ENCODE assay signal across 2 cellular contexts in the genomic region with DNA sequence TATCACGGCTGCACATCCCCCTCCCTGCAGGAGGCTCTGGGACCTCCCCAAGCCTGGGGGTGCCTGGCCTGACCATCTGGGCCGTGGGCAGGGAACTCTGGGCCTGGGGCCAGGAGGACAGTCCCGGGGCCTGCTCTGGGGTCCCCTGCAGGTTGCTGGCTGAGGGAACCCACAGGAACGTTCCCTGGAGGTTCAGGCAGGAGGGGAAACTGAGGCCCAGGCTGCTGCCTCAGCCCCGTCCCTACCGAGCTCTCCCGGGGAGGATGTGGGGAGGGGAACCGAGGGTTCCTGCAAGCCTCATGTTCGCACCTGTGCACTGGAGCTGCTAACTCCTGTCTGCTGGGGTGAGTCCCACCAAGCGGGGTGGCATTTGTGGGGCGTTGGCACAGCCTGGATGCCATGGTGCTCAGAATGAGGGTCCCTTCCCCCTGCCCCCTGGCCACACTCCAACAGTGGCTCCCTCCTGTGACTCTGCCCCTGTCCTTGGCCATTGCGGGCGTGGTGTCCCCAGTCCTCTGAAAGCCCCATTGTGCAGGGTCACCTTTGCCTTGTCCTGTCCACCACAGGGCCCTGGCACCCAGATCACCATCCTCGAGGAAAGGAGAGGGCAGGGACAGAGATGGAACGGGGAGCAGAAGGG.
TF ChIP-seq lines count a peak whose summit lies in the region.

No MANE protein-coding gene starts in this region.

TF ChIP-seq in SK-N-SH, 30 proteins besides CTCF, POLR2A, EP300 and RAD21:
- TF ChIP-seq, protein P1, sequence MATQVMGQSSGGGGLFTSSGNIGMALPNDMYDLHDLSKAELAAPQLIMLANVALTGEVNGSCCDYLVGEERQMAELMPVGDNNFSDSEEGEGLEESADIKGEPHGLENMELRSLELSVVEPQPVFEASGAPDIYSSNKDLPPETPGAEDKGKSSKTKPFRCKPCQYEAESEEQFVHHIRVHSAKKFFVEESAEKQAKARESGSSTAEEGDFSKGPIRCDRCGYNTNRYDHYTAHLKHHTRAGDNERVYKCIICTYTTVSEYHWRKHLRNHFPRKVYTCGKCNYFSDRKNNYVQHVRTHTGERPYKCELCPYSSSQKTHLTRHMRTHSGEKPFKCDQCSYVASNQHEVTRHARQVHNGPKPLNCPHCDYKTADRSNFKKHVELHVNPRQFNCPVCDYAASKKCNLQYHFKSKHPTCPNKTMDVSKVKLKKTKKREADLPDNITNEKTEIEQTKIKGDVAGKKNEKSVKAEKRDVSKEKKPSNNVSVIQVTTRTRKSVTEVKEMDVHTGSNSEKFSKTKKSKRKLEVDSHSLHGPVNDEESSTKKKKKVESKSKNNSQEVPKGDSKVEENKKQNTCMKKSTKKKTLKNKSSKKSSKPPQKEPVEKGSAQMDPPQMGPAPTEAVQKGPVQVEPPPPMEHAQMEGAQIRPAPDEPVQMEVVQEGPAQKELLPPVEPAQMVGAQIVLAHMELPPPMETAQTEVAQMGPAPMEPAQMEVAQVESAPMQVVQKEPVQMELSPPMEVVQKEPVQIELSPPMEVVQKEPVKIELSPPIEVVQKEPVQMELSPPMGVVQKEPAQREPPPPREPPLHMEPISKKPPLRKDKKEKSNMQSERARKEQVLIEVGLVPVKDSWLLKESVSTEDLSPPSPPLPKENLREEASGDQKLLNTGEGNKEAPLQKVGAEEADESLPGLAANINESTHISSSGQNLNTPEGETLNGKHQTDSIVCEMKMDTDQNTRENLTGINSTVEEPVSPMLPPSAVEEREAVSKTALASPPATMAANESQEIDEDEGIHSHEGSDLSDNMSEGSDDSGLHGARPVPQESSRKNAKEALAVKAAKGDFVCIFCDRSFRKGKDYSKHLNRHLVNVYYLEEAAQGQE (IDR thresholded peaks at IDR 0.05; ENCODE audit: low read depth, low read length), result no peak
- TF ChIP-seq, protein P2, sequence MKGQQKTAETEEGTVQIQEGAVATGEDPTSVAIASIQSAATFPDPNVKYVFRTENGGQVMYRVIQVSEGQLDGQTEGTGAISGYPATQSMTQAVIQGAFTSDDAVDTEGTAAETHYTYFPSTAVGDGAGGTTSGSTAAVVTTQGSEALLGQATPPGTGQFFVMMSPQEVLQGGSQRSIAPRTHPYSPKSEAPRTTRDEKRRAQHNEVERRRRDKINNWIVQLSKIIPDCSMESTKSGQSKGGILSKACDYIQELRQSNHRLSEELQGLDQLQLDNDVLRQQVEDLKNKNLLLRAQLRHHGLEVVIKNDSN (IDR thresholded peaks at IDR 0.05; ENCODE audit: borderline replicate concordance, low read depth), result no peak
- TF ChIP-seq TAF1 (IDR thresholded peaks at IDR 0.05; ENCODE audit: borderline replicate concordance, low read depth, low read length), result no peak
- TF ChIP-seq MEF2A (IDR thresholded peaks at IDR 0.05; ENCODE audit: borderline replicate concordance, low read depth), result no peak
- TF ChIP-seq CHD2 (IDR thresholded peaks at IDR 0.05; ENCODE audit: low read length, partially characterized antibody), result no peak
- TF ChIP-seq USF2 (IDR thresholded peaks at IDR 0.05; ENCODE audit: borderline replicate concordance, low read depth, low read length), result no peak
- TF ChIP-seq NRF1 (IDR thresholded peaks at IDR 0.05; ENCODE audit: low read depth, low read length), result no peak
- TF ChIP-seq, protein P3, sequence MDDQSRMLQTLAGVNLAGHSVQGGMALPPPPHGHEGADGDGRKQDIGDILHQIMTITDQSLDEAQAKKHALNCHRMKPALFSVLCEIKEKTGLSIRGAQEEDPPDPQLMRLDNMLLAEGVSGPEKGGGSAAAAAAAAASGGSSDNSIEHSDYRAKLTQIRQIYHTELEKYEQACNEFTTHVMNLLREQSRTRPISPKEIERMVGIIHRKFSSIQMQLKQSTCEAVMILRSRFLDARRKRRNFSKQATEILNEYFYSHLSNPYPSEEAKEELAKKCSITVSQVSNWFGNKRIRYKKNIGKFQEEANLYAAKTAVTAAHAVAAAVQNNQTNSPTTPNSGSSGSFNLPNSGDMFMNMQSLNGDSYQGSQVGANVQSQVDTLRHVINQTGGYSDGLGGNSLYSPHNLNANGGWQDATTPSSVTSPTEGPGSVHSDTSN (IDR thresholded peaks at IDR 0.05), result no peak
- TF ChIP-seq RXRA (IDR thresholded peaks at IDR 0.05; ENCODE audit: borderline replicate concordance, low read depth), result no peak
- no peak for TF ChIP-seq TCF12 (IDR thresholded peaks at IDR 0.05)
- TF ChIP-seq, protein P4, sequence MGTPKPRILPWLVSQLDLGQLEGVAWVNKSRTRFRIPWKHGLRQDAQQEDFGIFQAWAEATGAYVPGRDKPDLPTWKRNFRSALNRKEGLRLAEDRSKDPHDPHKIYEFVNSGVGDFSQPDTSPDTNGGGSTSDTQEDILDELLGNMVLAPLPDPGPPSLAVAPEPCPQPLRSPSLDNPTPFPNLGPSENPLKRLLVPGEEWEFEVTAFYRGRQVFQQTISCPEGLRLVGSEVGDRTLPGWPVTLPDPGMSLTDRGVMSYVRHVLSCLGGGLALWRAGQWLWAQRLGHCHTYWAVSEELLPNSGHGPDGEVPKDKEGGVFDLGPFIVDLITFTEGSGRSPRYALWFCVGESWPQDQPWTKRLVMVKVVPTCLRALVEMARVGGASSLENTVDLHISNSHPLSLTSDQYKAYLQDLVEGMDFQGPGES (IDR thresholded peaks at IDR 0.05; ENCODE audit: low read depth, low read length), result no peak
- TF ChIP-seq FOXM1 (IDR thresholded peaks at IDR 0.05; ENCODE audit: low read depth), result no peak
- TF ChIP-seq SMC3 (IDR thresholded peaks at IDR 0.05; ENCODE audit: low read depth, low read length), result no peak
- TF ChIP-seq SIN3A (IDR thresholded peaks at IDR 0.05; ENCODE audit: borderline replicate concordance, low read depth, low read length), result no peak
- TF ChIP-seq EZH2phosphoT487 (IDR thresholded peaks at IDR 0.05; ENCODE audit: borderline replicate concordance, low read depth), result no peak

TF ChIP-seq in SK-N-SH treated with all-trans-retinoic acid at 6 μM for 48 hours, 23 proteins besides CTCF, POLR2A, EP300 and RAD21 (continued from another document):
- TF ChIP-seq POU6F1 (CRISPR knock-in tag; IDR thresholded peaks at IDR 0.05; ENCODE audit: borderline replicate concordance, low read depth) (no peak), TSHZ2 (CRISPR knock-in tag; IDR thresholded peaks at IDR 0.05) (no peak), PPARA (CRISPR knock-in tag; IDR thresholded peaks at IDR 0.05; ENCODE audit: borderline replicate concordance) (no peak), PATZ1 (CRISPR knock-in tag; IDR thresholded peaks at IDR 0.05; ENCODE audit: borderline replicate concordance) (no peak)
